ENCODE assay signal across 8 cellular contexts in genomic region chr16:68470461-68471150, GRCh38. TPM values are rescaled to one million over a fixed set of nuclear protein-coding genes. Genes with fewer than 3 reads are reported as not detected.
DNase-seq lines count a peak whose midpoint lies in the region; ATAC-seq and TF ChIP-seq lines count a peak whose summit lies in the region.

No MANE protein-coding gene starts in this region.

- no peak overlapping the region for H3K4me3 ChIP-seq in right lobe of liver

- DNase-seq in G401 (ENCODE audit: low spot score) (peak; percentile 5), right lobe of liver (peak in 2 of 3 donors; percentile 34 to 55), retina (no peak), NCI-H1417 (lab: John Stamatoyannopoulos, UW) (no peak), AG08396 (ENCODE audit: low spot score) (no peak)
- peak; percentile 32 for DNase-seq in activated CD8-positive, alpha-beta T cell treated with anti-CD3 and anti-CD28 coated beads for 36 hours

- H3K4me3 Mint-ChIP-seq in activated CD8-positive, alpha-beta T cell treated with anti-CD3 and anti-CD28 coated beads for 36 hours: peak overlapping the region; percentile 72

- in situ Hi-C loops in G401 (cut with HindIII; ENCODE audit: low sequenced_read_pairs): no loop called here

- no CpG with 5 or more reads among the region's 11 CpGs for WGBS in right lobe of liver (ENCODE audit: insufficient coverage, low coverage, low lambda C conversion rate, missing lambda C conversion rate)

- POLR2A ChIA-PET in activated CD8-positive, alpha-beta T cell treated with anti-CD3 and anti-CD28 coated beads for 36 hours (lab: Charles Lee): interaction anchor here (1.0 kb wide), 2 partner anchors 51 to 53 kb away, joined by 3 read pairs; no protein-coding TSS in a partner anchor

- no peaks in the 10 kb centered on the region for H3K36me3 ChIP-seq in right lobe of liver

- no peak for TF ChIP-seq CTCF in activated CD8-positive, alpha-beta T cell treated with anti-CD3 and anti-CD28 coated beads for 36 hours (IDR thresholded peaks at IDR 0.05)
- TF ChIP-seq CTCF in right lobe of liver (IDR thresholded peaks at IDR 0.05): no peak

- peak; percentile 89 for ATAC-seq in GM19328 (IDR thresholded peaks at IDR 0.05; ENCODE audit: unreplicated experiment)
- ATAC-seq in HG03342 (IDR thresholded peaks at IDR 0.05; ENCODE audit: unreplicated experiment): peak; percentile 88
- ATAC-seq in activated CD8-positive, alpha-beta T cell treated with anti-CD3 and anti-CD28 coated beads for 36 hours: peak; percentile 74
- ATAC-seq in right lobe of liver: peak; percentile 43 to 50 (median 48)

- no peaks in the 10 kb centered on the region for H3K27me3 Mint-ChIP-seq in activated CD8-positive, alpha-beta T cell treated with anti-CD3 and anti-CD28 coated beads for 36 hours

- H3K27ac Mint-ChIP-seq in activated CD8-positive, alpha-beta T cell treated with anti-CD3 and anti-CD28 coated beads for 36 hours: peak overlapping the region; percentile 88

- H3K27ac ChIP-seq in right lobe of liver: peak overlapping the region; percentile 6 to 74 (median 54)

- H3K27me3 ChIP-seq in right lobe of liver: no peaks in the 10 kb centered on the region

- peaks cover 38% of the 10 kb centered on the region for H3K4me1 Mint-ChIP-seq in activated CD8-positive, alpha-beta T cell treated with anti-CD3 and anti-CD28 coated beads for 36 hours (ENCODE audit: low read depth)

- no peaks in the 10 kb centered on the region for H3K9me3 Mint-ChIP-seq in activated CD8-positive, alpha-beta T cell treated with anti-CD3 and anti-CD28 coated beads for 36 hours

- intact Hi-C loops in activated CD8-positive, alpha-beta T cell treated with anti-CD3 and anti-CD28 coated beads for 36 hours (cut with micrococcal nuclease): no loop called here
- intact Hi-C loops in right lobe of liver (cut with DNase I): no loop called here

- peaks cover 0 to 52% (median 19%) of the 10 kb centered on the region in 4 donors for H3K4me1 ChIP-seq in right lobe of liver

- no peaks in the 10 kb centered on the region for H3K36me3 Mint-ChIP-seq in activated CD8-positive, alpha-beta T cell treated with anti-CD3 and anti-CD28 coated beads for 36 hours (ENCODE audit: low read depth)

- CTCF ChIA-PET in activated CD8-positive, alpha-beta T cell treated with anti-CD3 and anti-CD28 coated beads for 36 hours (lab: Charles Lee): interaction anchor here (0.8 to 2.5 kb wide), 9 partner anchors 16 to 75 kb away, joined by 3 to 14 read pairs (median 4); no protein-coding TSS in a partner anchor

- H3K9me3 ChIP-seq in right lobe of liver: no peaks in the 10 kb centered on the region

- no peak for TF ChIP-seq POLR2A in right lobe of liver (IDR thresholded peaks at IDR 0.05)

RNA-seq across cellular contexts. Expression of gene SMPD3, which starts 22.3 kb away (rescaled TPM):
- total RNA-seq in G401 (2014; rRNA removed; shearing (Covaris generic)): 0.03 and 0.18 TPM in 2 replicates
- total RNA-seq in activated CD8-positive, alpha-beta T cell treated with anti-CD3 and anti-CD28 coated beads for 36 hours: under 1 TPM; 0.16 to 0.63 TPM
- total RNA-seq in right lobe of liver: 10 to 100 TPM in 2 of 6 experiments, 1 to 10 TPM in 2, under 1 TPM in 2; 0.18 to 27.2 (median 5.0) TPM

Comparison
In these comparisons a context has a peak if more than half of its experiments do, and no peak if none do; other contexts are left out.
1. DNase-seq: peak in G401 (single experiment), activated CD8-positive, alpha-beta T cell treated with anti-CD3 and anti-CD28 coated beads for 36 hours (single experiment) and right lobe of liver (2 of 3); none in retina (single experiment), NCI-H1417 (0 of 3) and AG08396 (single experiment).
2. Peak in every context shown above with its lines, with median percentiles within 50 percentile points of each other: ATAC-seq.